8 cellular contexts compared by ENCODE assay signal in the genomic region with DNA sequence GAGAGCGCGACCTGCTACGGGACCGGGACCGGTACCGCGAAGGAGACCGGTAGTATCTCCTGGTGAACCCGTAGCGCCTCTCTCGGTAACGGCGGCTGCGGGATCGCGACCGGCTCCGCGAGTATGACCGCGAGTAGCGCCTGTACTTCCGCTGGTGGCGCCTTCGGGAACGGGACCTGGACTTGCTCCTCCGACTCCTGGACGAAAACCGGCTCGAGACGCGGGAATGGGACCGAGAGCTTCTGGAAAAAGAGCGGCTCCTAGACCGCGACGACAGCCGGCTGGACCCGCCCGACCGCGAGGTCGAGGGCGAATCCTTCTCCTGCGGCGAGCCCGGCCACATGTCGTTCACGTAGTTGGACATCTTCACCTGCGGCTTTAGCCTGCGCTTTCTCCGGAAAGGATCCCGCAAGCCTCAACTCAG. TPM values are rescaled to one million over a fixed set of nuclear protein-coding genes. Genes with fewer than 3 reads are reported as not detected.
DNase-seq lines count a peak whose midpoint lies in the region; ATAC-seq and TF ChIP-seq lines count a peak whose summit lies in the region.

No MANE protein-coding gene starts in this region.

- POLR2A ChIA-PET in CD4-positive, alpha-beta T cell (lab: Charles Lee), result interaction anchor here (0.5 to 6.0 kb wide), 13 partner anchors 11 to 763 kb away, joined by 3 to 277 read pairs (median 5); partner anchors contain the start of genes CLIC4, MACO1, RUNX3 and SYF2

- CTCF ChIA-PET in CD4-positive, alpha-beta T cell (lab: Charles Lee), result no interaction called here

- peak overlapping the region; percentile 86 for H3K4me2 ChIP-seq in OCI-LY3 (ENCODE audit: low read length)

- peak overlapping the region; percentile 99 for H3K9ac ChIP-seq in OCI-LY3 (ENCODE audit: low read length)
- peak overlapping the region; percentile 77 to 98 (median 96) for H3K9ac ChIP-seq in subcutaneous abdominal adipose tissue (ENCODE audit: low read length in 5 of 5)

- H3K27me3 Mint-ChIP-seq in CD4-positive, alpha-beta T cell, result peaks cover 5% of the 10 kb centered on the region

- H3K9me3 ChIP-seq in CD4-positive, alpha-beta T cell (ENCODE audit: control insufficient read depth, low read length), result no peaks in the 10 kb centered on the region
- H3K9me3 ChIP-seq in OCI-LY3 (ENCODE audit: insufficient read depth, low read length), result no peaks in the 10 kb centered on the region
- no peaks in the 10 kb centered on the region for H3K9me3 ChIP-seq in right lobe of liver
- no peaks in the 10 kb centered on the region for H3K9me3 ChIP-seq in subcutaneous abdominal adipose tissue (ENCODE audit: control insufficient read depth in 5 of 5, low read length in 5 of 5)

- peaks cover 60% of the 10 kb centered on the region for H3K36me3 Mint-ChIP-seq in CD4-positive, alpha-beta T cell (ENCODE audit: low read depth)

- H3K27me3 ChIP-seq in CD4-positive, alpha-beta T cell (ENCODE audit: control insufficient read depth, insufficient read depth, low read length), result no peaks in the 10 kb centered on the region
- no peaks in the 10 kb centered on the region for H3K27me3 ChIP-seq in OCI-LY3 (ENCODE audit: low read depth, low read length)
- H3K27me3 ChIP-seq in brain microvascular endothelial cell (replicated peaks), result no peaks in the 10 kb centered on the region
- no peaks in the 10 kb centered on the region for H3K27me3 ChIP-seq in right lobe of liver
- no peaks in the 10 kb centered on the region for H3K27me3 ChIP-seq in subcutaneous abdominal adipose tissue (ENCODE audit: control insufficient read depth in 5 of 5, insufficient read depth in 4 of 5, low read length in 5 of 5)

- H3K79me2 ChIP-seq in OCI-LY3 (ENCODE audit: low read length), result peaks cover 35% of the 10 kb centered on the region

- H3K36me3 ChIP-seq in OCI-LY3 (replicated peaks; ENCODE audit: low read depth, low read length) (peaks cover 40% of the 10 kb centered on the region), brain microvascular endothelial cell (replicated peaks) (peaks cover 50% of the 10 kb centered on the region), right lobe of liver (peaks cover 11 to 40% (median 26%) of the 10 kb centered on the region in 4 donors), subcutaneous abdominal adipose tissue (ENCODE audit: control insufficient read depth in 5 of 5, insufficient read depth in 5 of 5, low read length in 5 of 5) (peaks cover 28 to 38% (median 36%) of the 10 kb centered on the region in 5 donors)

- TF ChIP-seq CTCF in CD4-positive, alpha-beta T cell (IDR thresholded peaks at IDR 0.05), result no peak
- no peak for TF ChIP-seq CTCF in OCI-LY3 (IDR thresholded peaks at IDR 0.05; ENCODE audit: low read depth, low read length)
- no peak for TF ChIP-seq CTCF in brain microvascular endothelial cell (IDR thresholded peaks at IDR 0.05; ENCODE audit: low read depth, low read length, missing control alignments)
- no peak for TF ChIP-seq CTCF in right lobe of liver (IDR thresholded peaks at IDR 0.05)

- H3K9me3 Mint-ChIP-seq in CD4-positive, alpha-beta T cell, result no peaks in the 10 kb centered on the region

- peak overlapping the region; percentile 97 for H3K4me3 ChIP-seq in OCI-LY3 (ENCODE audit: low read length)
- peak overlapping the region; percentile 100 for H3K4me3 ChIP-seq in brain microvascular endothelial cell (ENCODE audit: low read depth, low read length)
- peak overlapping the region; percentile 80 to 91 (median 87) for H3K4me3 ChIP-seq in right lobe of liver
- H3K4me3 ChIP-seq in subcutaneous abdominal adipose tissue (ENCODE audit: low read depth in 1 of 5, low read length in 5 of 5), result peak overlapping the region; percentile 85 to 99 (median 99)

- intact Hi-C loops in CD4-positive, alpha-beta T cell (cut with DNase I, micrococcal nuclease), result loop anchor here (1.0 to 10.0 kb wide), 8 partner anchors 14 to 1988 kb away; partner anchors contain the start of genes SYF2 (in 2 of the 2), TMEM50A (in 2 of the 2), LYPLA2 (in 1 of the 2) and MTFR1L (in 1 of the 2)
- intact Hi-C loops in right lobe of liver (cut with DNase I), result no loop called here

- no peak for ATAC-seq in CD4-positive, alpha-beta T cell (ENCODE audit: poor library complexity)
- ATAC-seq in GM21717 (IDR thresholded peaks at IDR 0.05; ENCODE audit: unreplicated experiment), result peak; percentile 11
- ATAC-seq in right lobe of liver, result peak in 3 of 4 donors; percentile 1 to 2 (median 1)

- peak in 6 of 10 experiments; percentile 9 to 43 (median 20) for DNase-seq in CD4-positive, alpha-beta T cell
- DNase-seq in brain microvascular endothelial cell (no peak), right lobe of liver (peak in 2 of 3 donors; percentile 51 to 60), GM19240 (ENCODE audit: insufficient read length, low spot score) (no peak), DMS153 (lab: John Stamatoyannopoulos, UW) (no peak)

- no peak overlapping the region for H2AFZ ChIP-seq in OCI-LY3 (ENCODE audit: low read depth, low read length)

- H3K4me1 Mint-ChIP-seq in CD4-positive, alpha-beta T cell (ENCODE audit: low read depth), result peaks cover 66% of the 10 kb centered on the region

- peaks cover 19% of the 10 kb centered on the region for H4K20me1 ChIP-seq in OCI-LY3 (ENCODE audit: insufficient read depth, low read length)

- peak overlapping the region; percentile 97 for H3K4me3 Mint-ChIP-seq in CD4-positive, alpha-beta T cell

- in situ Hi-C loops in brain microvascular endothelial cell (cut with HindIII; ENCODE audit: low pct_ligation_motif_present, low sequenced_read_pairs), result no loop called here

- no CpG with 5 or more reads among the region's 53 CpGs for WGBS in right lobe of liver (ENCODE audit: insufficient coverage, low coverage, low lambda C conversion rate, missing lambda C conversion rate)

- peaks cover 11% of the 10 kb centered on the region for H3K4me1 ChIP-seq in OCI-LY3 (ENCODE audit: low read length)
- H3K4me1 ChIP-seq in right lobe of liver, result peaks cover 0 to 24% (median 9%) of the 10 kb centered on the region in 4 donors
- H3K4me1 ChIP-seq in subcutaneous abdominal adipose tissue (ENCODE audit: control insufficient read depth in 5 of 5, insufficient read depth in 5 of 5, low read length in 5 of 5), result peaks cover 2 to 40% (median 34%) of the 10 kb centered on the region in 5 donors

- peak overlapping the region; percentile 98 for H3K27ac ChIP-seq in CD4-positive, alpha-beta T cell (ENCODE audit: low read depth, low read length)
- peak overlapping the region; percentile 95 for H3K27ac ChIP-seq in OCI-LY3 (ENCODE audit: low read length)
- H3K27ac ChIP-seq in brain microvascular endothelial cell, result peak overlapping the region; percentile 98
- peak overlapping the region; percentile 93 to 98 (median 95) for H3K27ac ChIP-seq in right lobe of liver
- peak overlapping the region; percentile 97 for H3K27ac ChIP-seq in subcutaneous abdominal adipose tissue (ENCODE audit: low read depth, low read length)

- no peak for TF ChIP-seq POLR2A in right lobe of liver (IDR thresholded peaks at IDR 0.05)

- peak overlapping the region; percentile 99 for H3K27ac Mint-ChIP-seq in CD4-positive, alpha-beta T cell

RNA-seq across cellular contexts. Expression of gene RSRP1, which starts 0.6 kb away (rescaled TPM):
- total RNA-seq in CD4-positive, alpha-beta T cell, result 100 to 1,000 TPM; 395 to 428 TPM
- 10 to 100 TPM; 32.1 to 52.1 (median 40.2) TPM for total RNA-seq in right lobe of liver

RNA-seq across cellular contexts. Expression of gene SYF2, which starts 14.3 kb away (rescaled TPM):
- 10 to 100 TPM; 93.3 to 98.9 TPM for total RNA-seq in CD4-positive, alpha-beta T cell
- total RNA-seq in right lobe of liver, result 10 to 100 TPM; 11.0 to 21.8 (median 16.8) TPM

RNA-seq across cellular contexts. Expression of gene RHD, which starts 25.7 kb away (rescaled TPM):
- total RNA-seq in CD4-positive, alpha-beta T cell, result not detected
- total RNA-seq in right lobe of liver, result under 1 TPM in 3 of 6 experiments, not detected in 3; 0.22 to 0.58 (median 0.51) TPM

Comparison
In these comparisons a context has a peak if more than half of its experiments do, and no peak if none do; other contexts are left out.
1. DNase-seq: peak in CD4-positive, alpha-beta T cell (6 of 10) and right lobe of liver (2 of 3); none in brain microvascular endothelial cell (single experiment), GM19240 (single experiment) and DMS153 (single experiment).
2. RNA of gene RSRP1, which starts 0.6 kb away (total RNA-seq): 395 to 428 TPM in CD4-positive, alpha-beta T cell; 32.1 to 52.1 TPM in right lobe of liver; every median in the first group is over 4 times any median in the second.
3. RNA of gene SYF2, which starts 14.3 kb away (total RNA-seq): 93.3 to 98.9 TPM in CD4-positive, alpha-beta T cell; 11.0 to 21.8 TPM in right lobe of liver; every median in the first group is over 4 times any median in the second.
4. intact Hi-C loops: an anchor here in CD4-positive, alpha-beta T cell (1.0 to 10.0 kb wide); none called in right lobe of liver.
5. Peak in every context shown above with its lines, with median percentiles within 50 percentile points of each other: H3K27ac ChIP-seq and H3K4me3 ChIP-seq.